ENCODE assay signal across 16 cellular contexts in genomic region chrX:35046646-35047231, GRCh38.
"Had no signal": no experiment of that assay in that cellular context is flagged by ENCODE, and none has a peak within 500 bp of the region (broad histone marks: within the 10 kb centered on the region; RNA-seq: fewer than 3 reads in every experiment).

No MANE protein-coding gene starts in this region.

- H3K36me3 ChIP-seq: heart right ventricle, left ventricle myocardium inferior, right atrium auricular region, transverse colon had no signal

- H3K4me3 ChIP-seq: heart right ventricle, left ventricle myocardium inferior, right atrium auricular region, smooth muscle cell, transverse colon had no signal

- DNase-seq: activated CD4-positive, alpha-beta T cell treated with anti-CD3 and anti-CD28 coated beads, Interleukin-2, amount 50 U/mL, for 4 hours; activated CD4-positive, CD25-positive, alpha-beta regulatory T cell treated with anti-CD3 and anti-CD28 coated beads, Interleukin-2, amount 50 U/mL, for 72 hours; activated CD8-positive, alpha-beta memory T cell treated with anti-CD3 and anti-CD28 coated beads, Interleukin-2, amount 10 ng/mL, durations not matched to agents 7 days and 5 days; activated effector memory CD4-positive, alpha-beta T cell treated with anti-CD3 and anti-CD28 coated beads, Interleukin-2, amount 50 U/mL, for 16 hours; activated naive CD8-positive, alpha-beta T cell treated with anti-CD3 and anti-CD28 coated beads, Interleukin-2, amount 10 ng/mL, durations not matched to agents 7 days and 5 days; activated T-cell treated with anti-CD3 and anti-CD28 coated beads, Interleukin-2, amount 50 U/mL, for 24 hours; caudate nucleus; effector memory CD8-positive, alpha-beta T cell; heart right ventricle; left ventricle myocardium inferior; mesendoderm; SIG-M5; T-helper 9 cell; transverse colon had no signal

- H3K9me3 ChIP-seq: heart right ventricle, left ventricle myocardium inferior, right atrium auricular region, transverse colon had no signal

- H3K4me1 ChIP-seq: heart right ventricle, left ventricle myocardium inferior, right atrium auricular region, transverse colon had no signal

- H3K27me3 ChIP-seq: heart right ventricle, right atrium auricular region, transverse colon had no signal

- H3K27ac ChIP-seq: heart right ventricle, left ventricle myocardium inferior, right atrium auricular region, transverse colon had no signal
